ENCODE assay signal across 18 cellular contexts in genomic region chr4:172129593-172129992, GRCh38.
DNase-seq lines count a peak whose midpoint lies in the region; ATAC-seq, FAIRE-seq and TF ChIP-seq lines count a peak whose summit lies in the region.
"Had no signal": no experiment of that assay in that cellular context is flagged by ENCODE, and none has a peak within 500 bp of the region (broad histone marks: within the 10 kb centered on the region; RNA-seq: fewer than 3 reads in every experiment).

No MANE protein-coding gene starts in this region.

- no peaks in the 10 kb centered on the region for H3K9me2 ChIP-seq in SK-N-SH

- H3K9me3 ChIP-seq in SK-N-SH (no peaks in the 10 kb centered on the region; the same call in 1 of the 2 replicates), K562 (replicated peaks; ENCODE audit: control insufficient read depth, insufficient read depth, low read depth, low read length) (no peaks in the 10 kb centered on the region), neural progenitor cell (ENCODE audit: low read depth) (no peaks in the 10 kb centered on the region), MG63 (no peaks in the 10 kb centered on the region)
- H3K9me3 ChIP-seq: BE2C had no signal

- POLR2A ChIA-PET in SK-N-SH (lab: Yijun Ruan, JAX) (no interaction called here), K562 (lab: Yijun Ruan, JAX) (no interaction called here)

- no peak overlapping the region for H3K27ac Mint-ChIP-seq in neural progenitor cell
- H3K27ac Mint-ChIP-seq: CD4-positive, alpha-beta memory T cell; HFFc6 had no signal

- CTCF ChIA-PET in SK-N-SH (lab: Yijun Ruan, JAX) (interaction anchor here (0.6 kb wide), 1 partner anchor 11 kb away, joined by 3 read pairs; no protein-coding TSS in a partner anchor), K562 (lab: Yijun Ruan, JAX; ENCODE audit: low intra/inter-chr PET ratio) (no interaction called here)

- H3K9ac ChIP-seq in SK-N-SH = no peak overlapping the region
- no peak overlapping the region for H3K9ac ChIP-seq in K562 (ENCODE audit: insufficient read depth in 1 of 2, low read depth in 2 of 2, low read length in 2 of 2)
- no peak overlapping the region for H3K9ac ChIP-seq in neural progenitor cell

- H3K4me1 Mint-ChIP-seq in neural progenitor cell = no peaks in the 10 kb centered on the region
- H3K4me1 Mint-ChIP-seq: CD4-positive, alpha-beta memory T cell had no signal

- no TSS peak for BruUV-seq in K562 (replicated peaks; lab: Mats Ljungman, UMichigan)

- H3K4me1 ChIP-seq in SK-N-SH (ENCODE audit: control insufficient read depth in 1 of 2, insufficient read depth in 2 of 2, low read depth in 1 of 2, low read length in 1 of 2) (no peaks in the 10 kb centered on the region; a peak in 1 of 4 replicates), K562 (replicated peaks in 1 of 2; ENCODE audit: control insufficient read depth in 2 of 2, insufficient read depth in 2 of 2, low read length in 2 of 2) (no peaks in the 10 kb centered on the region), neural progenitor cell (no peaks in the 10 kb centered on the region)

- in situ Hi-C loops in K562 (cut with MboI) = no loop called here
- in situ Hi-C loops in ACHN (cut with HindIII; ENCODE audit: low pct_ligation_motif_present, low pct_unique_long_range_greater_than_20kb, low sequenced_read_pairs) = no loop called here

- peak overlapping the region; percentile 6; the same call in 1 of the 2 replicates for H2AFZ ChIP-seq in SK-N-SH (ENCODE audit: low read depth)
- H2AFZ ChIP-seq in K562 (ENCODE audit: low read depth, low read length) = no peak overlapping the region
- H2AFZ ChIP-seq in neural progenitor cell (replicated peaks) = peak overlapping the region; percentile 69

- FAIRE-seq in K562 (lab: Jason Lieb, UNC) = no peak
- FAIRE-seq: A204.1, G401.6, GM12891 had no signal

- no peak for ATAC-seq in SK-N-SH treated with all-trans-retinoic acid at 6 μM for 48 hours
- ATAC-seq in K562 = no peak

- H3K9me1 ChIP-seq in K562 (ENCODE audit: control insufficient read depth, insufficient read depth, low read length) = no peaks in the 10 kb centered on the region

- H4K20me1 ChIP-seq in SK-N-SH (ENCODE audit: insufficient read depth) = no peaks in the 10 kb centered on the region
- no peaks in the 10 kb centered on the region for H4K20me1 ChIP-seq in K562 (replicated peaks; ENCODE audit: control insufficient read depth, insufficient read depth, low read length)
- H4K20me1 ChIP-seq in neural progenitor cell (ENCODE audit: low read depth) = no peaks in the 10 kb centered on the region

- H3K4me3 ChIP-seq in SK-N-SH (ENCODE audit: low read depth in 2 of 2, low read length in 1 of 2) = no peak overlapping the region
- H3K4me3 ChIP-seq in K562 = no peak overlapping the region
- H3K4me3 ChIP-seq in neural progenitor cell = no peak overlapping the region
- H3K4me3 ChIP-seq in MG63 = no peak overlapping the region

- H3K4me2 ChIP-seq in SK-N-SH (no peak overlapping the region), K562 (ENCODE audit: insufficient read depth, low read length) (no peak overlapping the region), neural progenitor cell (no peak overlapping the region)

- H3K27me3 ChIP-seq in SK-N-SH (ENCODE audit: insufficient read depth) (no peaks in the 10 kb centered on the region), K562 (ENCODE audit: control insufficient read depth in 2 of 2, insufficient read depth in 2 of 2, low read length in 2 of 2) (no peaks in the 10 kb centered on the region), neural progenitor cell (no peaks in the 10 kb centered on the region), MG63 (no peaks in the 10 kb centered on the region)
- H3K27me3 ChIP-seq: BE2C had no signal

- no peak overlapping the region for H3K4me3 Mint-ChIP-seq in neural progenitor cell
- H3K4me3 Mint-ChIP-seq: CD4-positive, alpha-beta memory T cell; HFFc6 had no signal

- no peaks in the 10 kb centered on the region for H3K36me3 Mint-ChIP-seq in neural progenitor cell
- H3K36me3 Mint-ChIP-seq: CD4-positive, alpha-beta memory T cell had no signal

- no peaks in the 10 kb centered on the region for H3K27me3 Mint-ChIP-seq in neural progenitor cell (ENCODE audit: insufficient read depth, low read depth)
- H3K27me3 Mint-ChIP-seq: CD4-positive, alpha-beta memory T cell had no signal

- no peaks in the 10 kb centered on the region for H3K36me3 ChIP-seq in SK-N-SH (replicated peaks in 1 of 2; ENCODE audit: control insufficient read depth in 1 of 2, insufficient read depth in 2 of 2, low read length in 1 of 2)
- no peaks in the 10 kb centered on the region for H3K36me3 ChIP-seq in K562 (ENCODE audit: control insufficient read depth, insufficient read depth, low read length)
- H3K36me3 ChIP-seq in neural progenitor cell = no peaks in the 10 kb centered on the region
- H3K36me3 ChIP-seq in MG63 = no peaks in the 10 kb centered on the region
- H3K36me3 ChIP-seq: BE2C had no signal

- no peak for DNase-seq in SK-N-SH
- no peak for DNase-seq in K562 (ENCODE audit: extremely low read depth in 1 of 4, low spot score in 3 of 4)
- no peak for DNase-seq in neural progenitor cell (ENCODE audit: low spot score)
- no peak for DNase-seq in MG63
- no peak for DNase-seq in GM20000 (ENCODE audit: low spot score)
- DNase-seq in ACHN = no peak
- DNase-seq: BE2C; CD4-positive, alpha-beta memory T cell; DMS79 treated with DMSO at 0.1 percent for 48 hours; EL; HCEC 1CT; HFFc6 had no signal

- H3K9me3 Mint-ChIP-seq in neural progenitor cell = no peaks in the 10 kb centered on the region
- H3K9me3 Mint-ChIP-seq: HFFc6 had no signal

- no peaks in the 10 kb centered on the region for H3F3A ChIP-seq in SK-N-SH (replicated peaks; ENCODE audit: insufficient read depth)
- no peaks in the 10 kb centered on the region for H3F3A ChIP-seq in neural progenitor cell (ENCODE audit: low read depth)

- TF ChIP-seq CTCF in SK-N-SH (IDR thresholded peaks at IDR 0.05) = no peak
- TF ChIP-seq CTCF in K562 (IDR thresholded peaks at IDR 0.05 in 2 of 3, conservative IDR thresholded peaks at IDR 0.05 in 1 of 3; ENCODE audit: insufficient read depth in 2 of 3, low read depth in 1 of 3, low read length in 3 of 3) = no peak
- TF ChIP-seq CTCF in neural progenitor cell (IDR thresholded peaks at IDR 0.05) = no peak
- TF ChIP-seq CTCF in GM20000 (IDR thresholded peaks at IDR 0.05; ENCODE audit: extremely low read depth, missing control alignments) = no peak

- TF ChIP-seq POLR2A in K562 (conservative IDR thresholded peaks at IDR 0.05) = no peak

- TF ChIP-seq EP300 in SK-N-SH (IDR thresholded peaks at IDR 0.05; ENCODE audit: borderline replicate concordance in 1 of 2, low read depth in 1 of 2, low read length in 1 of 2) (no peak), K562 (IDR thresholded peaks at IDR 0.05; ENCODE audit: low read length) (no peak)

- TF ChIP-seq RAD21 in SK-N-SH (IDR thresholded peaks at IDR 0.05; ENCODE audit: low read length) (no peak), K562 (CRISPR knock-in tag; conservative IDR thresholded peaks at IDR 0.05 in 1 of 2, IDR thresholded peaks at IDR 0.05 in 1 of 2) (no peak)

- H3K27ac ChIP-seq in SK-N-SH (ENCODE audit: low read depth in 2 of 2, low read length in 1 of 2) (no peak overlapping the region), K562 (ENCODE audit: extremely low read depth, low read depth, low read length) (no peak overlapping the region), neural progenitor cell (no peak overlapping the region)
- H3K27ac ChIP-seq: C4-2B, HL-60 had no signal

- WGBS in SK-N-SH (ENCODE audit: low lambda C conversion rate) = 64% methylated on average over 1 of the region's 1 CpG
- 47% methylated on average over 1 of the region's 1 CpG for WGBS in K562 (ENCODE audit: insufficient coverage, low coverage, missing lambda C conversion rate)

- H3K79me2 ChIP-seq in SK-N-SH (ENCODE audit: insufficient read depth) = no peaks in the 10 kb centered on the region
- no peaks in the 10 kb centered on the region for H3K79me2 ChIP-seq in K562 (ENCODE audit: control insufficient read depth, insufficient read depth, low read length)
- H3K79me2 ChIP-seq in neural progenitor cell (ENCODE audit: low read depth) = no peaks in the 10 kb centered on the region

- intact Hi-C loops in K562 (cut with micrococcal nuclease) = no loop called here

TF ChIP-seq in SK-N-SH, 30 proteins besides CTCF, POLR2A, EP300 and RAD21 (continues in another document):
- TF ChIP-seq TEAD4 (IDR thresholded peaks at IDR 0.05; ENCODE audit: borderline replicate concordance, insufficient read depth) (no peak), FOXJ3 (CRISPR knock-in tag; IDR thresholded peaks at IDR 0.05) (no peak)
- TF ChIP-seq, protein P1, sequence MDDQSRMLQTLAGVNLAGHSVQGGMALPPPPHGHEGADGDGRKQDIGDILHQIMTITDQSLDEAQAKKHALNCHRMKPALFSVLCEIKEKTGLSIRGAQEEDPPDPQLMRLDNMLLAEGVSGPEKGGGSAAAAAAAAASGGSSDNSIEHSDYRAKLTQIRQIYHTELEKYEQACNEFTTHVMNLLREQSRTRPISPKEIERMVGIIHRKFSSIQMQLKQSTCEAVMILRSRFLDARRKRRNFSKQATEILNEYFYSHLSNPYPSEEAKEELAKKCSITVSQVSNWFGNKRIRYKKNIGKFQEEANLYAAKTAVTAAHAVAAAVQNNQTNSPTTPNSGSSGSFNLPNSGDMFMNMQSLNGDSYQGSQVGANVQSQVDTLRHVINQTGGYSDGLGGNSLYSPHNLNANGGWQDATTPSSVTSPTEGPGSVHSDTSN (IDR thresholded peaks at IDR 0.05) = no peak

TF ChIP-seq in SK-N-SH treated with all-trans-retinoic acid at 6 μM for 48 hours, 23 proteins besides CTCF, POLR2A, EP300 and RAD21:
- no peak for TF ChIP-seq ZNF565 (CRISPR knock-in tag; conservative IDR thresholded peaks at IDR 0.05; ENCODE audit: low read depth)
- TF ChIP-seq ISL1 (CRISPR knock-in tag; IDR thresholded peaks at IDR 0.05) = no peak
- TF ChIP-seq ZNF70 (CRISPR knock-in tag; IDR thresholded peaks at IDR 0.05) = no peak

TF ChIP-seq in K562, 482 proteins besides CTCF, POLR2A, EP300 and RAD21 (continues in another document):
- TF ChIP-seq ZNF384 (IDR thresholded peaks at IDR 0.05; ENCODE audit: low read depth, low read length) = peak; percentile 48; the same call in 1 of the 2 replicates
